ENCODE assay signal across 8 cellular contexts in the genomic region with DNA sequence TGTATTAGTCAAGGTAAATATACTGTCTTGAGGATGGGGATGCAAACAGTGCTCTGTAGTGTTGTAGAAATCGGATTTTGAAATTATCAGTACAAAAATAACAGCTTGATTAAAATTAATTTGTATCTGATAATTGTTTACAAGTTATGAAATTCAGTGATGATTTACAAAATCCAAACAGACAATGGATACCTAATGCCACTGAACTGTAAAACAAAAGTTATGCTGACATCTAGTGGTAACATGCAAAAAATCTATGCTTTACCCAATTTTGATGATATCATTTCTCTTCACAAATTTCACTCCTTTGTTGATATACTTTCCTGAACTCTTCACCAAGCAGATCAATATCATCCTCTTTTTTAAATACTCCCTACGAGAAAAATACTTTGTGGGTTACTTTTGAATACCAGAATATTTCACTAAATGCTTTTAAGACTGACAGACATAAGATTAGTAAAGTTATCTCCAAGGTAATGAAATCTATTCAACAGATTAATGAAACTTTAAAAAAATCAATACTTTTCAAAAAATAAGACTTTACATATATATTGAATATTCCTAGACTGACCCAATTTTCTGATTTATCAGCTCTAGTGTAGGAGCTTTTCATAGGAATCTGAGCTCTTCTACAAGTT. TPM values are rescaled to one million over a fixed set of nuclear protein-coding genes. Genes with fewer than 3 reads are reported as not detected.
DNase-seq lines count a peak whose midpoint lies in the region; ATAC-seq and TF ChIP-seq lines count a peak whose summit lies in the region.

No MANE protein-coding gene starts in this region.

- 0 to 3% methylated on average over 2 of the region's 2 CpGs for WGBS in GM23248 (ENCODE audit: low coverage in 1 of 2, low lambda C conversion rate in 2 of 2, missing lambda C conversion rate in 2 of 2), 2 experiments
- no CpG with 5 or more reads among the region's 2 CpGs for WGBS in mesenchymal stem cell

- no peaks in the 10 kb centered on the region for H3K9me2 ChIP-seq in GM23248 (ENCODE audit: insufficient read depth)

- H2BK5ac ChIP-seq in mesenchymal stem cell (ENCODE audit: low read depth, low read length, poor library complexity, severe bottlenecking): no peak overlapping the region

- no peaks in the 10 kb centered on the region for H4K20me1 ChIP-seq in GM23248 (ENCODE audit: insufficient read depth)

- no peaks in the 10 kb centered on the region for H3F3A ChIP-seq in GM23248 (ENCODE audit: insufficient read depth)

- POLR2A ChIA-PET in CD8-positive, alpha-beta T cell (lab: Charles Lee): no interaction called here

- intact Hi-C loops in CD8-positive, alpha-beta T cell (cut with DNase I, micrococcal nuclease): loop anchor here (1.0 to 5.0 kb wide), 2 partner anchors 182 to 781 kb away; no protein-coding TSS in a partner anchor

- no peak overlapping the region for H3K4me3 Mint-ChIP-seq in CD8-positive, alpha-beta T cell
- H3K4me3 Mint-ChIP-seq in stimulated activated effector memory CD8-positive, alpha-beta T cell treated with anti-CD3 and anti-CD28 coated beads, Interleukin-12 subunit alpha, Interleukin-12 subunit beta, amount 100 ng/mL, for 72 hours: no peak overlapping the region

- H4K91ac ChIP-seq in mesenchymal stem cell (ENCODE audit: low read length): no peak overlapping the region

- no peaks in the 10 kb centered on the region for H3K9me3 ChIP-seq in CD8-positive, alpha-beta T cell (ENCODE audit: low read length)
- no peaks in the 10 kb centered on the region for H3K9me3 ChIP-seq in GM23248 (ENCODE audit: low read depth)
- H3K9me3 ChIP-seq in mesenchymal stem cell (ENCODE audit: control insufficient read depth, low read length): peaks cover 3% of the 10 kb centered on the region

- H3K4me3 ChIP-seq in CD8-positive, alpha-beta T cell (ENCODE audit: low read depth, low read length): no peak overlapping the region
- no peak overlapping the region for H3K4me3 ChIP-seq in GM23248
- H3K4me3 ChIP-seq in cardiac fibroblast (replicated peaks in 1 of 2; ENCODE audit: low read depth in 2 of 2, low read length in 2 of 2): no peak overlapping the region
- H3K4me3 ChIP-seq in mesenchymal stem cell (ENCODE audit: insufficient read depth in 1 of 2, low read depth in 1 of 2, low read length in 2 of 2): no peak overlapping the region

- in situ Hi-C loops in GM23248 (cut with MboI): no loop called here

- no peaks in the 10 kb centered on the region for H3K4me1 Mint-ChIP-seq in CD8-positive, alpha-beta T cell (ENCODE audit: low read depth)
- no peaks in the 10 kb centered on the region for H3K4me1 Mint-ChIP-seq in stimulated activated effector memory CD8-positive, alpha-beta T cell treated with anti-CD3 and anti-CD28 coated beads, Interleukin-12 subunit alpha, Interleukin-12 subunit beta, amount 100 ng/mL, for 72 hours

- H3K27me3 ChIP-seq in CD8-positive, alpha-beta T cell (ENCODE audit: insufficient read depth, low read length): no peaks in the 10 kb centered on the region
- H3K27me3 ChIP-seq in GM23248 (replicated peaks; ENCODE audit: insufficient read depth) (no peaks in the 10 kb centered on the region), mesenchymal stem cell (ENCODE audit: control insufficient read depth in 1 of 2, insufficient read depth in 1 of 2, low read length in 2 of 2) (no peaks in the 10 kb centered on the region)

- peak; percentile 31 for TF ChIP-seq CTCF in CD8-positive, alpha-beta T cell (IDR thresholded peaks at IDR 0.05)
- peak; percentile 38 for TF ChIP-seq CTCF in cardiac fibroblast (IDR thresholded peaks at IDR 0.05; ENCODE audit: low read depth, low read length)

- no peak overlapping the region for H3K4ac ChIP-seq in mesenchymal stem cell (ENCODE audit: low read depth in 1 of 2, low read length in 2 of 2)

- H2AK5ac ChIP-seq in mesenchymal stem cell (ENCODE audit: low read length, severe bottlenecking): no peak overlapping the region

- ATAC-seq in CD8-positive, alpha-beta T cell: no peak
- ATAC-seq in stimulated activated effector memory CD8-positive, alpha-beta T cell treated with anti-CD3 and anti-CD28 coated beads, Interleukin-12 subunit alpha, Interleukin-12 subunit beta, amount 100 ng/mL, for 72 hours: no peak

- H3K18ac ChIP-seq in mesenchymal stem cell (ENCODE audit: low read depth in 1 of 2, low read length in 2 of 2): no peak overlapping the region

- H3K9me3 Mint-ChIP-seq in CD8-positive, alpha-beta T cell: peaks cover 9% of the 10 kb centered on the region
- H3K9me3 Mint-ChIP-seq in stimulated activated effector memory CD8-positive, alpha-beta T cell treated with anti-CD3 and anti-CD28 coated beads, Interleukin-12 subunit alpha, Interleukin-12 subunit beta, amount 100 ng/mL, for 72 hours: peaks cover 4% of the 10 kb centered on the region

- no peak for DNase-seq in CD8-positive, alpha-beta T cell
- peak; percentile 58 for DNase-seq in GM23248
- DNase-seq in NCI-H2171 (lab: John Stamatoyannopoulos, UW): peak; percentile 16
- peak; percentile 53 to 60 for DNase-seq in cardiac fibroblast (ENCODE audit: low read depth in 2 of 2)
- peak; percentile 32 for DNase-seq in mesenchymal stem cell
- DNase-seq in middle frontal gyrus (ENCODE audit: extremely low spot score, low spot score): no peak
- no peak for DNase-seq in stimulated activated effector memory CD8-positive, alpha-beta T cell treated with anti-CD3 and anti-CD28 coated beads, Interleukin-12 subunit alpha, Interleukin-12 subunit beta, amount 100 ng/mL, for 72 hours (ENCODE audit: low spot score in 2 of 2)
- DNase-seq in activated T-cell treated with anti-CD3 and anti-CD28 coated beads for 4 hours: no peak

- H3K79me1 ChIP-seq in mesenchymal stem cell (replicated peaks; ENCODE audit: low read length, poor library complexity, severe bottlenecking): no peaks in the 10 kb centered on the region

- H3K27me3 Mint-ChIP-seq in CD8-positive, alpha-beta T cell (ENCODE audit: low read depth): peaks cover 6% of the 10 kb centered on the region

- H3K9ac ChIP-seq in GM23248: no peak overlapping the region
- H3K9ac ChIP-seq in mesenchymal stem cell (ENCODE audit: low read length): no peak overlapping the region

- H2BK120ac ChIP-seq in mesenchymal stem cell (ENCODE audit: low read depth, low read length): no peak overlapping the region

- H4K8ac ChIP-seq in mesenchymal stem cell (ENCODE audit: low read length): no peak overlapping the region

- H3K36me3 ChIP-seq in CD8-positive, alpha-beta T cell (ENCODE audit: insufficient read depth, low read length): no peaks in the 10 kb centered on the region
- no peaks in the 10 kb centered on the region for H3K36me3 ChIP-seq in GM23248 (ENCODE audit: low read depth)
- peaks cover 3 to 14% of the 10 kb centered on the region in 2 experiments for H3K36me3 ChIP-seq in mesenchymal stem cell (ENCODE audit: control insufficient read depth in 1 of 2, insufficient read depth in 2 of 2, low read depth in 1 of 2, low read length in 2 of 2)

- no peak overlapping the region for H3K23ac ChIP-seq in mesenchymal stem cell (ENCODE audit: low read length in 2 of 2)

- no peaks in the 10 kb centered on the region for H3K36me3 Mint-ChIP-seq in CD8-positive, alpha-beta T cell
- no peaks in the 10 kb centered on the region for H3K36me3 Mint-ChIP-seq in stimulated activated effector memory CD8-positive, alpha-beta T cell treated with anti-CD3 and anti-CD28 coated beads, Interleukin-12 subunit alpha, Interleukin-12 subunit beta, amount 100 ng/mL, for 72 hours

- H3K27ac ChIP-seq in CD8-positive, alpha-beta T cell (ENCODE audit: low read depth, low read length): no peak overlapping the region
- no peak overlapping the region for H3K27ac ChIP-seq in GM23248
- H3K27ac ChIP-seq in mesenchymal stem cell (ENCODE audit: low read length, poor library complexity, severe bottlenecking): no peak overlapping the region

- H3K14ac ChIP-seq in mesenchymal stem cell (ENCODE audit: low read length in 2 of 2): no peak overlapping the region

- H3K79me2 ChIP-seq in GM23248 (ENCODE audit: insufficient read depth): no peaks in the 10 kb centered on the region

- H3K4me2 ChIP-seq in GM23248 (ENCODE audit: unreplicated experiment) (no peak overlapping the region), mesenchymal stem cell (ENCODE audit: low read length, poor library complexity, severe bottlenecking) (no peak overlapping the region)

- CTCF ChIA-PET in CD8-positive, alpha-beta T cell (lab: Charles Lee): interaction anchor here (0.6 to 1.6 kb wide), 2 partner anchors 10 to 816 kb away, joined by 3 read pairs; no protein-coding TSS in a partner anchor

- H3K4me1 ChIP-seq in CD8-positive, alpha-beta T cell (ENCODE audit: insufficient read depth, low read length): no peaks in the 10 kb centered on the region
- H3K4me1 ChIP-seq in GM23248 (ENCODE audit: insufficient read depth): no peaks in the 10 kb centered on the region
- H3K4me1 ChIP-seq in mesenchymal stem cell (ENCODE audit: control insufficient read depth, insufficient read depth, low read depth, low read length): no peaks in the 10 kb centered on the region

- H2AFZ ChIP-seq in GM23248: no peak overlapping the region
- no peak overlapping the region for H2AFZ ChIP-seq in mesenchymal stem cell (ENCODE audit: low read depth, low read length)

- no peak overlapping the region for H2BK15ac ChIP-seq in mesenchymal stem cell (ENCODE audit: low read depth, poor library complexity, severe bottlenecking)

- no peak overlapping the region for H3K27ac Mint-ChIP-seq in CD8-positive, alpha-beta T cell
- H3K27ac Mint-ChIP-seq in stimulated activated effector memory CD8-positive, alpha-beta T cell treated with anti-CD3 and anti-CD28 coated beads, Interleukin-12 subunit alpha, Interleukin-12 subunit beta, amount 100 ng/mL, for 72 hours: no peak overlapping the region

- no peak overlapping the region for H2BK12ac ChIP-seq in mesenchymal stem cell (ENCODE audit: low read length in 2 of 2)

RNA-seq across cellular contexts. Expression of gene MNS1, which starts 36.0 kb away (rescaled TPM):
- not detected for total RNA-seq in CD8-positive, alpha-beta T cell
- total RNA-seq in GM23248 (2014; rRNA removed; shearing (Covaris generic)): 1.4 and 2.9 TPM in 2 replicates
- 3.6 and 4.2 TPM in 2 replicates for polyA plus RNA-seq in GM23248 (2016; fragmentation: Nextera tagmentation; extraction: Ambion mirVana)
- polyA plus RNA-seq in mesenchymal stem cell (2013, experiment 1 of 2): 1.6 TPM
- 1.1 TPM for polyA plus RNA-seq in mesenchymal stem cell (2013, experiment 2 of 2)

Comparison
In these comparisons a context has a peak if more than half of its experiments do, and no peak if none do; other contexts are left out.
1. DNase-seq: peak in GM23248 (single experiment), NCI-H2171 (single experiment), cardiac fibroblast (2 of 2) and mesenchymal stem cell (single experiment); none in CD8-positive, alpha-beta T cell (0 of 7), middle frontal gyrus (single experiment), stimulated activated effector memory CD8-positive, alpha-beta T cell treated with anti-CD3 and anti-CD28 coated beads, Interleukin-12 subunit alpha, Interleukin-12 subunit beta, amount 100 ng/mL, for 72 hours (0 of 2) and activated T-cell treated with anti-CD3 and anti-CD28 coated beads for 4 hours (single experiment).